ENCODE assay signal across 23 cellular contexts in genomic region chr1:67577646-67578045, GRCh38.
"Had no signal": no experiment of that assay in that cellular context is flagged by ENCODE, and none has a peak within 500 bp of the region (broad histone marks: within the 10 kb centered on the region; RNA-seq: fewer than 3 reads in every experiment).

No MANE protein-coding gene starts in this region.

- H3K27me3 ChIP-seq: MG63 had no signal

- H3K36me3 ChIP-seq: MG63 had no signal

- H3K4me3 ChIP-seq: MG63 had no signal

- ATAC-seq: T-cell had no signal

- H3K9ac ChIP-seq: SK-N-SH had no signal

- FAIRE-seq: HTR-8/SVneo had no signal

- H3K4me2 ChIP-seq: SK-N-SH had no signal

- H3K27ac ChIP-seq: HL-60 had no signal

- H3K9me3 ChIP-seq: SK-N-SH had no signal

- DNase-seq: Karpas-422, KG1, MG63, NCI-H1092, NCI-H1105 treated with DMSO at 0.1 percent for 48 hours, NCI-H1417 treated with DMSO at 0.1 percent for 48 hours, NCI-H146, NCI-H1694 treated with DMSO at 0.1 percent for 48 hours, NCI-H1930, NCI-H2081, NCI-H2107, NCI-H226, NCI-H446, NCI-H510A, NCI-H524 treated with DMSO at 0.1 percent for 48 hours, NCI-H69, Right ventricle myocardium superior, SIG-M5, SK-N-SH, SW 1271, T-cell had no signal
